Comparison of ENCODE assay signal across 1 cellular context in genomic region chr9:94603259-94603776, GRCh38.
TF ChIP-seq lines count a peak whose summit lies in the region.

No MANE protein-coding gene starts in this region.

TF ChIP-seq in K562, 482 proteins besides CTCF, POLR2A, EP300 and RAD21 (continued from another document):
- peak; percentile 37; the same call in 1 of the 2 replicates for TF ChIP-seq TFAP4 (CRISPR knock-in tag; IDR thresholded peaks at IDR 0.05; ENCODE audit: borderline replicate concordance)
- TF ChIP-seq CHD2 (IDR thresholded peaks at IDR 0.05; ENCODE audit: low read depth, low read length) = no peak
- no peak for TF ChIP-seq ETS2 (tag; IDR thresholded peaks at IDR 0.05; ENCODE audit: borderline replicate concordance, poor library complexity, severe bottlenecking)
- TF ChIP-seq FUS (optimal IDR thresholded peaks at IDR 0.05; ENCODE audit: low read depth, low read length) = no peak
- TF ChIP-seq SMC3 (conservative IDR thresholded peaks at IDR 0.05; ENCODE audit: insufficient read depth, low read depth, low read length) = peak; percentile 74
- no peak for TF ChIP-seq FOS (IDR thresholded peaks at IDR 0.05; ENCODE audit: extremely low read depth, insufficient read length)
- TF ChIP-seq, protein P1, sequence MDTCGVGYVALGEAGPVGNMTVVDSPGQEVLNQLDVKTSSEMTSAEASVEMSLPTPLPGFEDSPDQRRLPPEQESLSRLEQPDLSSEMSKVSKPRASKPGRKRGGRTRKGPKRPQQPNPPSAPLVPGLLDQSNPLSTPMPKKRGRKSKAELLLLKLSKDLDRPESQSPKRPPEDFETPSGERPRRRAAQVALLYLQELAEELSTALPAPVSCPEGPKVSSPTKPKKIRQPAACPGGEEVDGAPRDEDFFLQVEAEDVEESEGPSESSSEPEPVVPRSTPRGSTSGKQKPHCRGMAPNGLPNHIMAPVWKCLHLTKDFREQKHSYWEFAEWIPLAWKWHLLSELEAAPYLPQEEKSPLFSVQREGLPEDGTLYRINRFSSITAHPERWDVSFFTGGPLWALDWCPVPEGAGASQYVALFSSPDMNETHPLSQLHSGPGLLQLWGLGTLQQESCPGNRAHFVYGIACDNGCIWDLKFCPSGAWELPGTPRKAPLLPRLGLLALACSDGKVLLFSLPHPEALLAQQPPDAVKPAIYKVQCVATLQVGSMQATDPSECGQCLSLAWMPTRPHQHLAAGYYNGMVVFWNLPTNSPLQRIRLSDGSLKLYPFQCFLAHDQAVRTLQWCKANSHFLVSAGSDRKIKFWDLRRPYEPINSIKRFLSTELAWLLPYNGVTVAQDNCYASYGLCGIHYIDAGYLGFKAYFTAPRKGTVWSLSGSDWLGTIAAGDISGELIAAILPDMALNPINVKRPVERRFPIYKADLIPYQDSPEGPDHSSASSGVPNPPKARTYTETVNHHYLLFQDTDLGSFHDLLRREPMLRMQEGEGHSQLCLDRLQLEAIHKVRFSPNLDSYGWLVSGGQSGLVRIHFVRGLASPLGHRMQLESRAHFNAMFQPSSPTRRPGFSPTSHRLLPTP (IDR thresholded peaks at IDR 0.05; ENCODE audit: borderline replicate concordance, extremely low read depth, insufficient read length) = no peak
- TF ChIP-seq RNF2 (IDR thresholded peaks at IDR 0.05) = 0 out of 2 replicates have a peak, but pooled peaks have one; percentile 10
- TF ChIP-seq TCF7L2 (IDR thresholded peaks at IDR 0.05; ENCODE audit: low read depth, low read length) = no peak
- TF ChIP-seq, protein P2, sequence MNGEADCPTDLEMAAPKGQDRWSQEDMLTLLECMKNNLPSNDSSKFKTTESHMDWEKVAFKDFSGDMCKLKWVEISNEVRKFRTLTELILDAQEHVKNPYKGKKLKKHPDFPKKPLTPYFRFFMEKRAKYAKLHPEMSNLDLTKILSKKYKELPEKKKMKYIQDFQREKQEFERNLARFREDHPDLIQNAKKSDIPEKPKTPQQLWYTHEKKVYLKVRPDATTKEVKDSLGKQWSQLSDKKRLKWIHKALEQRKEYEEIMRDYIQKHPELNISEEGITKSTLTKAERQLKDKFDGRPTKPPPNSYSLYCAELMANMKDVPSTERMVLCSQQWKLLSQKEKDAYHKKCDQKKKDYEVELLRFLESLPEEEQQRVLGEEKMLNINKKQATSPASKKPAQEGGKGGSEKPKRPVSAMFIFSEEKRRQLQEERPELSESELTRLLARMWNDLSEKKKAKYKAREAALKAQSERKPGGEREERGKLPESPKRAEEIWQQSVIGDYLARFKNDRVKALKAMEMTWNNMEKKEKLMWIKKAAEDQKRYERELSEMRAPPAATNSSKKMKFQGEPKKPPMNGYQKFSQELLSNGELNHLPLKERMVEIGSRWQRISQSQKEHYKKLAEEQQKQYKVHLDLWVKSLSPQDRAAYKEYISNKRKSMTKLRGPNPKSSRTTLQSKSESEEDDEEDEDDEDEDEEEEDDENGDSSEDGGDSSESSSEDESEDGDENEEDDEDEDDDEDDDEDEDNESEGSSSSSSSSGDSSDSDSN (IDR thresholded peaks at IDR 0.05; ENCODE audit: borderline replicate concordance in 1 of 2, low read depth in 2 of 2, low read length in 2 of 2) = no peak
- 0 out of 2 replicates have a peak, but pooled peaks have one; percentile 22 for TF ChIP-seq CEBPB (tag; IDR thresholded peaks at IDR 0.05)
- TF ChIP-seq KLF1 (tag; IDR thresholded peaks at IDR 0.05) = no peak
- TF ChIP-seq PATZ1 (CRISPR knock-in tag; IDR thresholded peaks at IDR 0.05; ENCODE audit: borderline replicate concordance) = no peak
- no peak for TF ChIP-seq ZBTB34 (CRISPR knock-in tag; IDR thresholded peaks at IDR 0.05)
- TF ChIP-seq FOXM1 (IDR thresholded peaks at IDR 0.05; ENCODE audit: low read depth) = no peak
- no peak for TF ChIP-seq FOXM1 (CRISPR knock-in tag; IDR thresholded peaks at IDR 0.05; ENCODE audit: low read depth)
- TF ChIP-seq, protein P3, sequence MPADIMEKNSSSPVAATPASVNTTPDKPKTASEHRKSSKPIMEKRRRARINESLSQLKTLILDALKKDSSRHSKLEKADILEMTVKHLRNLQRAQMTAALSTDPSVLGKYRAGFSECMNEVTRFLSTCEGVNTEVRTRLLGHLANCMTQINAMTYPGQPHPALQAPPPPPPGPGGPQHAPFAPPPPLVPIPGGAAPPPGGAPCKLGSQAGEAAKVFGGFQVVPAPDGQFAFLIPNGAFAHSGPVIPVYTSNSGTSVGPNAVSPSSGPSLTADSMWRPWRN (IDR thresholded peaks at IDR 0.05; ENCODE audit: low read depth) = no peak
- TF ChIP-seq PTBP1 (IDR thresholded peaks at IDR 0.05; ENCODE audit: low read depth, low read length) = no peak
- TF ChIP-seq BRCA1 (IDR thresholded peaks at IDR 0.05) = no peak
- TF ChIP-seq BRCA1 (CRISPR knock-in tag; IDR thresholded peaks at IDR 0.05) = no peak
- no peak for TF ChIP-seq SMARCA4 (IDR thresholded peaks at IDR 0.05)
- no peak for TF ChIP-seq SRSF1 (IDR thresholded peaks at IDR 0.05; ENCODE audit: low read depth, low read length)
- no peak for TF ChIP-seq BHLHE40 (IDR thresholded peaks at IDR 0.05; ENCODE audit: low read length)
- no peak for TF ChIP-seq TEAD4 (IDR thresholded peaks at IDR 0.05; ENCODE audit: low read length)
- no peak for TF ChIP-seq TEAD4 (CRISPR knock-in tag; IDR thresholded peaks at IDR 0.05; ENCODE audit: borderline replicate concordance)
- TF ChIP-seq KAT7 (CRISPR knock-in tag; IDR thresholded peaks at IDR 0.05; ENCODE audit: borderline replicate concordance) = no peak
- no peak for TF ChIP-seq NCOA2 (IDR thresholded peaks at IDR 0.05; ENCODE audit: partially characterized antibody in 2 of 2)
- no peak for TF ChIP-seq SRSF3 (IDR thresholded peaks at IDR 0.05; ENCODE audit: insufficient read depth, low read length)
